ENCODE assay signal across 7 cellular contexts in genomic region chr20:33442136-33443005, GRCh38. TPM values are rescaled to one million over a fixed set of nuclear protein-coding genes. Genes with fewer than 3 reads are reported as not detected.
DNase-seq lines count a peak whose midpoint lies in the region; ATAC-seq and TF ChIP-seq lines count a peak whose summit lies in the region.

No MANE protein-coding gene starts in this region.

- H3K27me3 ChIP-seq in HUES48 (ENCODE audit: control insufficient read depth, insufficient read depth, low read length): peaks cover 20% of the 10 kb centered on the region
- H3K27me3 ChIP-seq in hepatocyte: no peaks in the 10 kb centered on the region

- H3K4me1 ChIP-seq in HUES48 (ENCODE audit: control insufficient read depth, insufficient read depth, low read length) (peaks cover 7% of the 10 kb centered on the region; the same call in 1 of the 2 replicates), hepatocyte (ENCODE audit: insufficient read depth) (peaks cover 13% of the 10 kb centered on the region)

- H3K27ac ChIP-seq in HUES48 (ENCODE audit: low read depth, low read length) (no peak overlapping the region), hepatocyte (no peak overlapping the region)

- H3K79me2 ChIP-seq in hepatocyte: peaks cover 2% of the 10 kb centered on the region

- no peaks in the 10 kb centered on the region for H3K36me3 ChIP-seq in HUES48 (ENCODE audit: control insufficient read depth, insufficient read depth, low read length)
- H3K36me3 ChIP-seq in hepatocyte (replicated peaks; ENCODE audit: insufficient read depth, low read depth): no peaks in the 10 kb centered on the region

- no peak overlapping the region for H3K9ac ChIP-seq in HUES48 (ENCODE audit: low read depth, low read length)

- CTCF ChIA-PET in activated CD8-positive, alpha-beta T cell treated with anti-CD3 and anti-CD28 coated beads, Interleukin-2, amount 10 ng/mL, durations not matched to agents 7 days and 5 days (lab: Charles Lee): interaction anchor here (0.9 to 2.9 kb wide), 2 partner anchors 42 to 225 kb away, joined by 3 to 12 read pairs; partner anchors contain the start of gene ACTL10

- no peaks in the 10 kb centered on the region for H3K9me2 ChIP-seq in hepatocyte (replicated peaks; ENCODE audit: insufficient read depth)

- POLR2A ChIA-PET in activated CD8-positive, alpha-beta T cell treated with anti-CD3 and anti-CD28 coated beads, Interleukin-2, amount 10 ng/mL, durations not matched to agents 7 days and 5 days (lab: Charles Lee): interaction anchor here (1.0 to 1.5 kb wide), 2 partner anchors 223 to 670 kb away, joined by 3 read pairs; no protein-coding TSS in a partner anchor

- H3K36me3 Mint-ChIP-seq in activated CD8-positive, alpha-beta T cell treated with anti-CD3 and anti-CD28 coated beads, Interleukin-2, amount 10 ng/mL, durations not matched to agents 7 days and 5 days (ENCODE audit: low read depth): no peaks in the 10 kb centered on the region

- peak overlapping the region; percentile 68 for H3K27ac Mint-ChIP-seq in activated CD8-positive, alpha-beta T cell treated with anti-CD3 and anti-CD28 coated beads, Interleukin-2, amount 10 ng/mL, durations not matched to agents 7 days and 5 days
- H3K27ac Mint-ChIP-seq in stimulated activated naive CD8-positive, alpha-beta T cell treated with anti-CD3 and anti-CD28 coated beads, Interleukin-15, amount 100 ng/mL, for 72 hours: no peak overlapping the region

- peak; percentile 22 for DNase-seq in activated CD8-positive, alpha-beta T cell treated with anti-CD3 and anti-CD28 coated beads, Interleukin-2, amount 10 ng/mL, durations not matched to agents 7 days and 5 days
- no peak for DNase-seq in hepatocyte (ENCODE audit: low spot score)
- peak in 1 of 2 donors; percentile 1 for DNase-seq in stimulated activated naive CD8-positive, alpha-beta T cell treated with anti-CD3 and anti-CD28 coated beads, Interleukin-15, amount 100 ng/mL, for 72 hours
- DNase-seq in superior temporal gyrus (ENCODE audit: extremely low spot score): no peak

- H3K27me3 Mint-ChIP-seq in activated CD8-positive, alpha-beta T cell treated with anti-CD3 and anti-CD28 coated beads, Interleukin-2, amount 10 ng/mL, durations not matched to agents 7 days and 5 days (ENCODE audit: low read depth): peaks cover 11% of the 10 kb centered on the region
- peaks cover 16% of the 10 kb centered on the region for H3K27me3 Mint-ChIP-seq in stimulated activated naive CD8-positive, alpha-beta T cell treated with anti-CD3 and anti-CD28 coated beads, Interleukin-15, amount 100 ng/mL, for 72 hours

- H3K4me1 Mint-ChIP-seq in activated CD8-positive, alpha-beta T cell treated with anti-CD3 and anti-CD28 coated beads, Interleukin-2, amount 10 ng/mL, durations not matched to agents 7 days and 5 days (ENCODE audit: low read depth): peaks cover 34% of the 10 kb centered on the region
- peaks cover 23% of the 10 kb centered on the region for H3K4me1 Mint-ChIP-seq in stimulated activated naive CD8-positive, alpha-beta T cell treated with anti-CD3 and anti-CD28 coated beads, Interleukin-15, amount 100 ng/mL, for 72 hours

- H3K4me3 ChIP-seq in HUES48 (ENCODE audit: low read depth, low read length) (peak overlapping the region; percentile 69), hepatocyte (peak overlapping the region; percentile 75)

- H3K4me3 Mint-ChIP-seq in activated CD8-positive, alpha-beta T cell treated with anti-CD3 and anti-CD28 coated beads, Interleukin-2, amount 10 ng/mL, durations not matched to agents 7 days and 5 days: peak overlapping the region; percentile 69
- peak overlapping the region; percentile 65 to 79 for H3K4me3 Mint-ChIP-seq in stimulated activated naive CD8-positive, alpha-beta T cell treated with anti-CD3 and anti-CD28 coated beads, Interleukin-15, amount 100 ng/mL, for 72 hours

- H3K9me3 Mint-ChIP-seq in activated CD8-positive, alpha-beta T cell treated with anti-CD3 and anti-CD28 coated beads, Interleukin-2, amount 10 ng/mL, durations not matched to agents 7 days and 5 days (ENCODE audit: insufficient read depth): no peaks in the 10 kb centered on the region
- H3K9me3 Mint-ChIP-seq in stimulated activated naive CD8-positive, alpha-beta T cell treated with anti-CD3 and anti-CD28 coated beads, Interleukin-15, amount 100 ng/mL, for 72 hours: no peaks in the 10 kb centered on the region

- no peak for TF ChIP-seq CTCF in hepatocyte (IDR thresholded peaks at IDR 0.05; ENCODE audit: poor library complexity)

- H3K9me3 ChIP-seq in HUES48 (ENCODE audit: control insufficient read depth, insufficient read depth, low read length) (no peaks in the 10 kb centered on the region), hepatocyte (ENCODE audit: low read depth) (no peaks in the 10 kb centered on the region)

- WGBS in hepatocyte (ENCODE audit: low lambda C conversion rate, missing lambda C conversion rate): 92% methylated on average over 9 of the region's 9 CpGs

- peak overlapping the region; percentile 95 for H3K4me2 ChIP-seq in hepatocyte

- peak overlapping the region; percentile 92 for H2AFZ ChIP-seq in hepatocyte

- H4K20me1 ChIP-seq in hepatocyte (ENCODE audit: insufficient read depth, poor library complexity, severe bottlenecking): no peaks in the 10 kb centered on the region

- ATAC-seq in activated CD8-positive, alpha-beta T cell treated with anti-CD3 and anti-CD28 coated beads, Interleukin-2, amount 10 ng/mL, durations not matched to agents 7 days and 5 days: no peak
- ATAC-seq in stimulated activated naive CD8-positive, alpha-beta T cell treated with anti-CD3 and anti-CD28 coated beads, Interleukin-15, amount 100 ng/mL, for 72 hours: no peak
- ATAC-seq in GM21447 (IDR thresholded peaks at IDR 0.05; ENCODE audit: unreplicated experiment) (no peak), HG02798 (IDR thresholded peaks at IDR 0.05; ENCODE audit: poor library complexity, unreplicated experiment) (no peak)

RNA-seq across cellular contexts. Expression of gene SNTA1, which starts 1.2 kb away (rescaled TPM):
- 10 to 100 TPM; 13.1 to 13.4 TPM for total RNA-seq in activated CD8-positive, alpha-beta T cell treated with anti-CD3 and anti-CD28 coated beads, Interleukin-2, amount 10 ng/mL, durations not matched to agents 7 days and 5 days
- 24.5 and 28.0 TPM in 2 replicates for total RNA-seq in hepatocyte
- 24.0 and 24.6 TPM in 2 replicates for polyA plus RNA-seq in hepatocyte

RNA-seq across cellular contexts. Expression of gene CDK5RAP1, which starts 41.1 kb away (rescaled TPM):
- total RNA-seq in activated CD8-positive, alpha-beta T cell treated with anti-CD3 and anti-CD28 coated beads, Interleukin-2, amount 10 ng/mL, durations not matched to agents 7 days and 5 days: 10 to 100 TPM; 32.9 to 37.5 TPM
- 22.4 and 35.6 TPM in 2 replicates for total RNA-seq in hepatocyte
- polyA plus RNA-seq in hepatocyte: 52.2 and 63.1 TPM in 2 replicates

RNA-seq across cellular contexts. Expression of gene CBFA2T2, which starts 47.5 kb away (rescaled TPM):
- total RNA-seq in activated CD8-positive, alpha-beta T cell treated with anti-CD3 and anti-CD28 coated beads, Interleukin-2, amount 10 ng/mL, durations not matched to agents 7 days and 5 days: 10 to 100 TPM; 14.4 to 14.8 TPM
- 29.2 and 31.1 TPM in 2 replicates for total RNA-seq in hepatocyte
- polyA plus RNA-seq in hepatocyte: 33.1 and 37.5 TPM in 2 replicates
